ENCODE assay signal across 19 cellular contexts in genomic region chr12:2651061-2651965, GRCh38.
"Had no signal": no experiment of that assay in that cellular context is flagged by ENCODE, and none has a peak within 500 bp of the region (broad histone marks: within the 10 kb centered on the region; RNA-seq: fewer than 3 reads in every experiment).

No MANE protein-coding gene starts in this region.

- H3K9ac ChIP-seq: parathyroid adenoma had no signal

- H3K9me3 ChIP-seq: body of pancreas, neutrophil, tibial nerve had no signal

- H3K4me1 Mint-ChIP-seq: activated CD4-positive, alpha-beta memory T cell treated with anti-CD3 and anti-CD28 coated beads, Interleukin-2, amount 10 ng/mL, durations not matched to agents 7 days and 5 days; central memory CD8-positive, alpha-beta T cell; naive thymus-derived CD4-positive, alpha-beta T cell had no signal

- H3K36me3 Mint-ChIP-seq: activated naive CD4-positive, alpha-beta T cell treated with anti-CD3 and anti-CD28 coated beads, Interleukin-2, amount 50 U/mL, for 72 hours had no signal

- DNase-seq: activated CD4-positive, alpha-beta memory T cell treated with anti-CD3 and anti-CD28 coated beads, Interleukin-2, amount 10 ng/mL, durations not matched to agents 7 days and 5 days; activated gamma-delta T cell; activated T-cell treated with anti-CD3 and anti-CD28 coated beads, Interleukin-2, amount 50 U/mL, for 48 hours; body of pancreas; effector CD8-positive, alpha-beta T cell; foreskin melanocyte; left cardiac atrium; naive thymus-derived CD4-positive, alpha-beta T cell; stimulated activated CD4-positive, alpha-beta T cell treated with anti-CD3 and anti-CD28 coated beads, Interleukin-15, amount 100 ng/mL, for 24 hours; stimulated activated CD4-positive, alpha-beta T cell treated with anti-CD3 and anti-CD28 coated beads, Interleukin-4, amount 100 ng/mL, for 1 hour; stimulated activated naive CD4-positive, alpha-beta T cell; substantia nigra; T-helper 1 cell had no signal

- H3K27ac Mint-ChIP-seq: activated CD4-positive, alpha-beta memory T cell treated with anti-CD3 and anti-CD28 coated beads, Interleukin-2, amount 10 ng/mL, durations not matched to agents 7 days and 5 days; naive thymus-derived CD4-positive, alpha-beta T cell had no signal

- H3K4me3 ChIP-seq: body of pancreas, SK-N-MC, tibial nerve had no signal

- ATAC-seq: activated naive CD4-positive, alpha-beta T cell treated with anti-CD3 and anti-CD28 coated beads, Interleukin-2, amount 50 U/mL, for 72 hours; body of pancreas; left cardiac atrium; naive thymus-derived CD4-positive, alpha-beta T cell had no signal

- H3K4me3 Mint-ChIP-seq: activated CD4-positive, alpha-beta memory T cell treated with anti-CD3 and anti-CD28 coated beads, Interleukin-2, amount 10 ng/mL, durations not matched to agents 7 days and 5 days; central memory CD8-positive, alpha-beta T cell; naive thymus-derived CD4-positive, alpha-beta T cell had no signal

- H3K27me3 ChIP-seq: body of pancreas, tibial nerve had no signal

- H3K36me3 ChIP-seq: neutrophil had no signal

- H3K4me1 ChIP-seq: body of pancreas, parathyroid adenoma, tibial nerve had no signal

- H3K27ac ChIP-seq: body of pancreas, neutrophil, parathyroid adenoma, SK-N-MC, tibial nerve had no signal
